In the genomic region with DNA sequence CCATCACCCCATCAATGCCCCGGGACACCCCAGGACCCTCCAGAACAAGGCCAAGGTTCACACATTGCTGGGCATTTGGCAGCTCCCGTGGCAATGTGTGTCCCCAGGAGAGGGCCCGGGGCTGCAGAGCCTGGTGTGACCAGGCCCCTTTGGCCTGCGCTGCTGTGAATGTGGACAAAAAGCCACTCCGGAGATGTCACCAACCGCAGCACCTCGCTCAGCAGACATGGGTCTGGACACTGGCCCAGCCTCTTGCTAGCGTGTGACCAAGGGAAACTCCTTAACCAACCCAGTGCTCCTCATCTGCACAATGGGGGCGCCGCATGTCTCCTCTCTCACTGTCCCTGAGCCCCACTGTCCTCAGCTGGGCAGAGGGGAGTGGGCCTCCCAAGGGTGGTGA, we compare ENCODE assay signal across 36 cellular contexts.
"Had no signal": no experiment of that assay in that cellular context is flagged by ENCODE, and none has a peak within 500 bp of the region (broad histone marks: within the 10 kb centered on the region; RNA-seq: fewer than 3 reads in every experiment).

No MANE protein-coding gene starts in this region.

- ATAC-seq: activated CD8-positive, alpha-beta T cell treated with anti-CD3 and anti-CD28 coated beads for 36 hours; activated naive CD4-positive, alpha-beta T cell treated with anti-CD3 and anti-CD28 coated beads, Interleukin-2, amount 50 U/mL, for 72 hours; body of pancreas; PC-3 had no signal

- H3K4me3 Mint-ChIP-seq: activated CD8-positive, alpha-beta T cell treated with anti-CD3 and anti-CD28 coated beads for 36 hours; activated T-cell treated with anti-CD3 and anti-CD28 coated beads, Interleukin-2, amount 50 U/mL, for 24 hours had no signal

- H3K27ac Mint-ChIP-seq: activated CD8-positive, alpha-beta T cell treated with anti-CD3 and anti-CD28 coated beads for 36 hours; activated naive CD4-positive, alpha-beta T cell treated with anti-CD3 and anti-CD28 coated beads, Interleukin-2, amount 50 U/mL, for 72 hours; activated T-cell treated with anti-CD3 and anti-CD28 coated beads, Interleukin-2, amount 50 U/mL, for 24 hours; activated T-helper 2 cell treated with anti-CD3 and anti-CD28 coated beads, Interferon-gamma antibody, Interleukin-2, Interleukin-4, amounts not matched to agents 10 μg/mL and 5 μg/mL and 100 μg/mL, durations not matched to agents 14 hours and 24 hours and 36 hours had no signal

- H3K27me3 ChIP-seq: adrenal gland, body of pancreas, breast epithelium, MG63, Peyer's patch, SJCRH30 had no signal

- H3K27ac ChIP-seq: body of pancreas, breast epithelium, Peyer's patch, SJCRH30, SK-N-MC, WERI-Rb-1 had no signal

- H3K9me3 Mint-ChIP-seq: activated CD8-positive, alpha-beta T cell treated with anti-CD3 and anti-CD28 coated beads for 36 hours; activated naive CD4-positive, alpha-beta T cell treated with anti-CD3 and anti-CD28 coated beads, Interleukin-2, amount 50 U/mL, for 72 hours; activated T-cell treated with anti-CD3 and anti-CD28 coated beads, Interleukin-2, amount 50 U/mL, for 24 hours; activated T-helper 2 cell treated with anti-CD3 and anti-CD28 coated beads, Interferon-gamma antibody, Interleukin-2, Interleukin-4, amounts not matched to agents 10 μg/mL and 5 μg/mL and 100 μg/mL, durations not matched to agents 14 hours and 24 hours and 36 hours had no signal

- H3K9me3 ChIP-seq: adrenal gland, body of pancreas, breast epithelium, MG63, Peyer's patch, SJCRH30 had no signal

- H3K4me1 ChIP-seq: body of pancreas, breast epithelium, Peyer's patch, SJCRH30 had no signal

- H3K27me3 Mint-ChIP-seq: activated CD8-positive, alpha-beta T cell treated with anti-CD3 and anti-CD28 coated beads for 36 hours; activated T-cell treated with anti-CD3 and anti-CD28 coated beads, Interleukin-2, amount 50 U/mL, for 24 hours had no signal

- H3K4me3 ChIP-seq: adrenal gland, body of pancreas, breast epithelium, MG63, Peyer's patch, SJCRH30, SK-N-MC had no signal

- DNase-seq: activated CD4-positive, alpha-beta T cell treated with anti-CD3 and anti-CD28 coated beads for 1 hour; activated CD4-positive, alpha-beta T cell treated with anti-CD3 and anti-CD28 coated beads for 48 hours; activated CD4-positive, alpha-beta T cell treated with anti-CD3 and anti-CD28 coated beads, Interleukin-2, amount 50 U/mL, for 4 hours; activated CD4-positive, CD25-positive, alpha-beta regulatory T cell; activated CD8-positive, alpha-beta T cell treated with anti-CD3 and anti-CD28 coated beads for 36 hours; activated gamma-delta T cell; activated naive CD4-positive, alpha-beta T cell treated with Interleukin-2 at 50 U/mL for 16 hours; activated T-cell treated with anti-CD3 and anti-CD28 coated beads, Interleukin-2, amount 50 U/mL, for 24 hours; body of pancreas; caudate nucleus; Kasumi-1; KG1; MG63; NCI-H1048; NCI-H1105 treated with DMSO at 0.1 percent for 48 hours; NCI-H1436; NCI-H1694 treated with DMSO at 0.1 percent for 48 hours; NCI-H2029 treated with DMSO at 0.1 percent for 48 hours; NCI-H2107; NCI-H2171; NCI-H510A; NCI-H526; NCI-H748 treated with DMSO at 0.1 percent for 48 hours; NK-92 treated with Interleukin-12 subunit alpha and Interleukin-12 subunit beta, amount 100 ng/mL, for 24 hours; PC-3; Peyer's patch; RPMI8226; SHP77; SJCRH30; T1000; WERI-Rb-1 had no signal
